ENCODE assay signal across 27 cellular contexts in genomic region chr10:132210766-132211165, GRCh38. TPM values are rescaled to one million over a fixed set of nuclear protein-coding genes. Genes with fewer than 3 reads are reported as not detected.
"Had no signal": no experiment of that assay in that cellular context is flagged by ENCODE, and none has a peak within 500 bp of the region (broad histone marks: within the 10 kb centered on the region; RNA-seq: fewer than 3 reads in every experiment).

No MANE protein-coding gene starts in this region.

- H3K27me3 ChIP-seq: adrenal gland, ascending aorta, esophagus muscularis mucosa, foreskin keratinocyte, gastrocnemius medialis had no signal

- H3K27ac ChIP-seq: adrenal gland, ascending aorta, esophagus muscularis mucosa, foreskin keratinocyte, gastrocnemius medialis had no signal

- DNase-seq: activated CD4-positive, alpha-beta memory T cell treated with anti-CD3 and anti-CD28 coated beads for 36 hours; activated CD4-positive, alpha-beta T cell treated with anti-CD3 and anti-CD28 coated beads for 36 hours; activated CD4-positive, alpha-beta T cell treated with anti-CD3 and anti-CD28 coated beads, Interleukin-2, amount 10 ng/mL, durations not matched to agents 24 days and 14 days; activated CD4-positive, CD25-positive, alpha-beta regulatory T cell; activated CD4-positive, CD25-positive, alpha-beta regulatory T cell treated with anti-CD3 and anti-CD28 coated beads, Interleukin-2, amount 50 U/mL, for 72 hours; activated CD8-positive, alpha-beta memory T cell treated with anti-CD3 and anti-CD28 coated beads, Interleukin-2, amount 10 ng/mL, durations not matched to agents 7 days and 5 days; activated CD8-positive, alpha-beta memory T cell treated with anti-CD3 and anti-CD28 coated beads, Interleukin-2, amount 50 U/mL, for 4 hours; activated CD8-positive, alpha-beta T cell treated with anti-CD3 and anti-CD28 coated beads, Interleukin-2, amount 10 ng/mL, durations not matched to agents 7 days and 5 days; activated effector memory CD4-positive, alpha-beta T cell treated with anti-CD3 and anti-CD28 coated beads, Interleukin-2, amount 50 U/mL, for 16 hours; activated naive CD4-positive, alpha-beta T cell treated with anti-CD3 and anti-CD28 coated beads for 36 hours; activated naive CD8-positive, alpha-beta T cell treated with anti-CD3 and anti-CD28 coated beads for 36 hours; activated naive CD8-positive, alpha-beta T cell treated with anti-CD3 and anti-CD28 coated beads, Interleukin-2, amount 50 U/mL, for 24 hours; activated T-cell treated with anti-CD3 and anti-CD28 coated beads, Interleukin-2, amount 50 U/mL, for 1 hour; activated T-cell treated with anti-CD3 and anti-CD28 coated beads, Interleukin-2, amount 50 U/mL, for 48 hours; adrenal gland; amygdala; caudate nucleus; cortex of kidney; dermis blood vessel endothelial cell; effector CD4-positive, alpha-beta T cell; effector memory CD8-positive, alpha-beta T cell; erythroblast; foreskin keratinocyte; gastrocnemius medialis; T-helper 2 cell had no signal

- H3K4me3 ChIP-seq: adrenal gland, ascending aorta, esophagus muscularis mucosa, gastrocnemius medialis had no signal

- H3K9me3 ChIP-seq: adrenal gland, gastrocnemius medialis had no signal

- H3K36me3 ChIP-seq: adrenal gland, ascending aorta, gastrocnemius medialis had no signal

- ATAC-seq: activated CD4-positive, alpha-beta T cell treated with anti-CD3 and anti-CD28 coated beads for 36 hours; activated CD8-positive, alpha-beta memory T cell treated with anti-CD3 and anti-CD28 coated beads, Interleukin-2, amount 10 ng/mL, durations not matched to agents 7 days and 5 days; activated CD8-positive, alpha-beta T cell treated with anti-CD3 and anti-CD28 coated beads, Interleukin-2, amount 10 ng/mL, durations not matched to agents 7 days and 5 days; activated naive CD8-positive, alpha-beta T cell treated with anti-CD3 and anti-CD28 coated beads, Interleukin-2, amount 50 U/mL, for 24 hours; effector memory CD8-positive, alpha-beta T cell; foreskin keratinocyte; gastrocnemius medialis had no signal

- H3K4me1 ChIP-seq: adrenal gland, ascending aorta, foreskin keratinocyte, gastrocnemius medialis had no signal

RNA-seq across cellular contexts. Expression of gene DPYSL4, which starts 24.0 kb away (rescaled TPM):
- total RNA-seq: ascending aorta had no signal
